16 cellular contexts compared by ENCODE assay signal in genomic region chr17:79996291-79996690, GRCh38. TPM values are rescaled to one million over a fixed set of nuclear protein-coding genes. Genes with fewer than 3 reads are reported as not detected.
DNase-seq lines count a peak whose midpoint lies in the region; ATAC-seq, FAIRE-seq and TF ChIP-seq lines count a peak whose summit lies in the region.
"Had no signal": no experiment of that assay in that cellular context is flagged by ENCODE, and none has a peak within 500 bp of the region (broad histone marks: within the 10 kb centered on the region; RNA-seq: fewer than 3 reads in every experiment).

No MANE protein-coding gene starts in this region.

- H2AFZ ChIP-seq in OCI-LY7 (ENCODE audit: low read length), result peak overlapping the region; percentile 89; the same call in 1 of the 2 replicates
- no peak overlapping the region for H2AFZ ChIP-seq in K562 (ENCODE audit: low read depth, low read length)

- H3K27ac ChIP-seq in OCI-LY7 (ENCODE audit: low read depth, low read length, poor library complexity, severe bottlenecking) (no peak overlapping the region), K562 (ENCODE audit: extremely low read depth, low read depth, low read length) (no peak overlapping the region), thymus (ENCODE audit: low read depth) (peak overlapping the region; percentile 94)
- H3K27ac ChIP-seq: ovary had no signal

- H3K36me3 ChIP-seq in OCI-LY7 (ENCODE audit: insufficient read depth, low read length) (no peaks in the 10 kb centered on the region), K562 (ENCODE audit: control insufficient read depth, insufficient read depth, low read length) (no peaks in the 10 kb centered on the region), thymus (ENCODE audit: control insufficient read depth, insufficient read depth) (no peaks in the 10 kb centered on the region)
- H3K36me3 ChIP-seq: ovary had no signal

- no peak for FAIRE-seq in K562 (lab: Jason Lieb, UNC)
- FAIRE-seq: colon, HepG2 had no signal

- H3K4me3 Mint-ChIP-seq in activated naive CD4-positive, alpha-beta T cell treated with anti-CD3 and anti-CD28 coated beads, Interleukin-2, amount 50 U/mL, for 24 hours, result peak overlapping the region; percentile 42

- H3K4me3 ChIP-seq in OCI-LY7 (ENCODE audit: low read depth, low read length, poor library complexity, severe bottlenecking) (no peak overlapping the region), K562 (no peak overlapping the region), thymus (ENCODE audit: low read length) (no peak overlapping the region)
- H3K4me3 ChIP-seq: left lung, ovary had no signal

- no peaks in the 10 kb centered on the region for H3K36me3 Mint-ChIP-seq in activated naive CD4-positive, alpha-beta T cell treated with anti-CD3 and anti-CD28 coated beads, Interleukin-2, amount 50 U/mL, for 24 hours

- no peak for DNase-seq in activated naive CD4-positive, alpha-beta T cell (lab: John Stamatoyannopoulos, UW)
- DNase-seq in OCI-LY7 (ENCODE audit: low spot score), result no peak
- DNase-seq in K562 (ENCODE audit: extremely low read depth in 1 of 4, low spot score in 3 of 4), result no peak
- DNase-seq in posterior cingulate gyrus, result no peak
- no peak for DNase-seq in LoVo (ENCODE audit: low spot score)
- DNase-seq in NCI-H1417 (lab: John Stamatoyannopoulos, UW), result no peak
- DNase-seq: DMS 273 treated with DMSO at 0.1 percent for 48 hours, NCI-H2029 treated with DMSO at 0.1 percent for 48 hours, NCI-H510A treated with DMSO at 0.1 percent for 48 hours, OCI-M1, ovary had no signal

- H3K27ac Mint-ChIP-seq in activated naive CD4-positive, alpha-beta T cell treated with anti-CD3 and anti-CD28 coated beads, Interleukin-2, amount 50 U/mL, for 24 hours, result peak overlapping the region; percentile 96

- no peak overlapping the region for H3K9ac ChIP-seq in K562 (ENCODE audit: insufficient read depth in 1 of 2, low read depth in 2 of 2, low read length in 2 of 2)

- no peak for TF ChIP-seq POLR2A in K562 (conservative IDR thresholded peaks at IDR 0.05)

- no peaks in the 10 kb centered on the region for H3K9me3 Mint-ChIP-seq in activated naive CD4-positive, alpha-beta T cell treated with anti-CD3 and anti-CD28 coated beads, Interleukin-2, amount 50 U/mL, for 24 hours

- H4K20me1 ChIP-seq in OCI-LY7 (ENCODE audit: insufficient read depth, low read length) (no peaks in the 10 kb centered on the region), K562 (replicated peaks; ENCODE audit: control insufficient read depth, insufficient read depth, low read length) (0 out of 2 replicates have a peak, but pooled peaks cover 1% of the 10 kb centered on the region)

- H3K79me2 ChIP-seq in OCI-LY7 (ENCODE audit: insufficient read depth, low read depth, low read length) (no peaks in the 10 kb centered on the region), K562 (ENCODE audit: control insufficient read depth, insufficient read depth, low read length) (no peaks in the 10 kb centered on the region)

- peaks cover 66% of the 10 kb centered on the region for H3K4me1 Mint-ChIP-seq in activated naive CD4-positive, alpha-beta T cell treated with anti-CD3 and anti-CD28 coated beads, Interleukin-2, amount 50 U/mL, for 24 hours

- POLR2A ChIA-PET in OCI-LY7 (lab: Charles Lee) (no interaction called here), K562 (lab: Yijun Ruan, JAX) (interaction anchor here (0.6 kb wide), 1 partner anchor 274 kb away, joined by 5 read pairs; no protein-coding TSS in a partner anchor)

- no peaks in the 10 kb centered on the region for H3K9me1 ChIP-seq in K562 (ENCODE audit: control insufficient read depth, insufficient read depth, low read length)

- H3K4me2 ChIP-seq in OCI-LY7 (ENCODE audit: low read length) (no peak overlapping the region), K562 (ENCODE audit: insufficient read depth, low read length) (no peak overlapping the region)

- CTCF ChIA-PET in OCI-LY7 (lab: Charles Lee; ENCODE audit: unreplicated experiment) (interaction anchor here (0.5 kb wide), 1 partner anchor 159 kb away, joined by 8 read pairs; no protein-coding TSS in a partner anchor), K562 (lab: Yijun Ruan, JAX; ENCODE audit: low intra/inter-chr PET ratio) (no interaction called here)

- no peaks in the 10 kb centered on the region for H3K9me3 ChIP-seq in OCI-LY7 (ENCODE audit: low read length)
- H3K9me3 ChIP-seq in K562 (replicated peaks; ENCODE audit: control insufficient read depth, insufficient read depth, low read depth, low read length), result 0 out of 2 replicates have a peak, but pooled peaks cover 3% of the 10 kb centered on the region
- H3K9me3 ChIP-seq in thymus (ENCODE audit: control insufficient read depth), result no peaks in the 10 kb centered on the region
- H3K9me3 ChIP-seq: left lung, ovary had no signal

- TF ChIP-seq CTCF in OCI-LY7 (conservative IDR thresholded peaks at IDR 0.05; ENCODE audit: low read length) (no peak), K562 (IDR thresholded peaks at IDR 0.05 in 2 of 3, conservative IDR thresholded peaks at IDR 0.05 in 1 of 3; ENCODE audit: insufficient read depth in 2 of 3, low read depth in 1 of 3, low read length in 3 of 3) (no peak)

- no peak for TF ChIP-seq RAD21 in K562 (CRISPR knock-in tag; conservative IDR thresholded peaks at IDR 0.05 in 1 of 2, IDR thresholded peaks at IDR 0.05 in 1 of 2)

- no peak for ATAC-seq in K562
- ATAC-seq: HepG2 had no signal

- peaks cover 20 to 47% of the 10 kb centered on the region in 2 experiments for H3K27me3 ChIP-seq in K562 (ENCODE audit: control insufficient read depth in 2 of 2, insufficient read depth in 2 of 2, low read length in 2 of 2)
- H3K27me3 ChIP-seq in thymus (ENCODE audit: control insufficient read depth, insufficient read depth), result no peaks in the 10 kb centered on the region
- H3K27me3 ChIP-seq: ovary had no signal

- intact Hi-C loops in OCI-LY7 (cut with micrococcal nuclease; ENCODE audit: unreplicated experiment), result no loop called here
- intact Hi-C loops in K562 (cut with micrococcal nuclease), result no loop called here
- intact Hi-C loops in posterior cingulate gyrus (cut with DNase I), result no loop called here

- H3K27me3 Mint-ChIP-seq in activated naive CD4-positive, alpha-beta T cell treated with anti-CD3 and anti-CD28 coated beads, Interleukin-2, amount 50 U/mL, for 24 hours, result no peaks in the 10 kb centered on the region

- no peaks in the 10 kb centered on the region for H3K9me2 ChIP-seq in OCI-LY7 (ENCODE audit: insufficient read depth, low read length)

- WGBS in K562 (ENCODE audit: insufficient coverage, low coverage, missing lambda C conversion rate), result 4% methylated on average over 12 of the region's 12 CpGs
- 76% methylated on average over 12 of the region's 12 CpGs for WGBS in thymus

- H3K4me1 ChIP-seq in OCI-LY7 (ENCODE audit: insufficient read depth, low read length, poor library complexity, severe bottlenecking) (peaks cover 28% of the 10 kb centered on the region), K562 (replicated peaks in 1 of 2; ENCODE audit: control insufficient read depth in 2 of 2, insufficient read depth in 2 of 2, low read length in 2 of 2) (peaks cover 16 to 22% of the 10 kb centered on the region in 2 experiments), thymus (ENCODE audit: control insufficient read depth, insufficient read depth, low read length) (peaks cover 29% of the 10 kb centered on the region)

- no peak for TF ChIP-seq EP300 in K562 (IDR thresholded peaks at IDR 0.05; ENCODE audit: low read length)

- BruUV-seq in OCI-LY7 (replicated peaks; lab: Mats Ljungman, UMichigan), result no TSS peak
- BruUV-seq in K562 (replicated peaks; lab: Mats Ljungman, UMichigan), result no TSS peak

- in situ Hi-C loops in K562 (cut with MboI), result no loop called here

RNA-seq across cellular contexts. Expression of gene TBC1D16, which starts 39.4 kb away (rescaled TPM):
- 0.38 and 0.41 TPM in 2 replicates for total RNA-seq in OCI-LY7 (2014; rRNA removed; shearing (Covaris generic))
- total RNA-seq in OCI-LY7 (2022) (0.63 and 0.74 TPM in 2 replicates), K562 (2014; rRNA removed) (0.45 TPM in 1 of 2 replicates, not detected in the other), K562 (2014; rRNA removed; fragmentation: Illumina TruSeq; extraction: Trizol) (0.04 TPM in 1 of 2 replicates, not detected in the other), K562 (2015; rRNA removed; fragmentation: Illumina TruSeq; extraction: Trizol) (0.04 TPM in 2 replicates), K562 (2021) (0.20 TPM in 2 replicates)
- 0.05 and 0.69 TPM in 2 replicates for total RNA-seq in K562 (2011; cell fraction: chromatin; rRNA removed; ENCODE audit: low replicate concordance)
- 0.13 and 0.33 TPM in 2 replicates for total RNA-seq in K562 (2011; cell fraction: nucleolus; rRNA removed)
- total RNA-seq in K562 (2011; cell fraction: nucleoplasm; rRNA removed), result 0.07 and 0.69 TPM in 2 replicates
- polyA plus RNA-seq in K562 (2011; rRNA removed) (0.08 and 0.10 TPM in 2 replicates), K562 (2014; fragmentation: Illumina TruSeq; extraction: Trizol) (0.01 and 0.11 TPM in 2 replicates), K562 (2014; fragmentation: Nextera tagmentation; extraction: Ambion mirVana) (under 1 TPM; 0.01 TPM), K562 (2014; rRNA removed) (0.01 and 0.03 TPM in 2 replicates), thymus (4.2 TPM)
- polyA plus RNA-seq in K562 (2011; cell fraction: cytosol; rRNA removed), result 0.01 and 0.07 TPM in 2 replicates
- 0.03 and 0.06 TPM in 2 replicates for polyA plus RNA-seq in K562 (2011; cell fraction: nucleus; rRNA removed)
- polyA plus RNA-seq in K562 (2012), result 0.10 and 0.24 TPM in 2 replicates
- 0.07 and 0.12 TPM in 2 replicates for polyA minus RNA-seq in K562 (2011; rRNA and poly(A)+ RNA removed)
- not detected in 2 replicates for polyA minus RNA-seq in K562 (2011; cell fraction: cytosol; rRNA and poly(A)+ RNA removed)
- polyA minus RNA-seq in K562 (2011; cell fraction: nucleus; rRNA and poly(A)+ RNA removed), result 0.11 and 0.13 TPM in 2 replicates

RNA-seq across cellular contexts. Expression of gene CCDC40, which starts 40.2 kb away (rescaled TPM):
- not detected in 2 replicates for total RNA-seq in OCI-LY7 (2014; rRNA removed; shearing (Covaris generic))
- total RNA-seq in OCI-LY7 (2022) (not detected in 2 replicates), K562 (2014; rRNA removed) (not detected in 2 replicates), K562 (2014; rRNA removed; fragmentation: Illumina TruSeq; extraction: Trizol) (not detected in 2 replicates), K562 (2015; rRNA removed; fragmentation: Illumina TruSeq; extraction: Trizol) (not detected in 2 replicates), K562 (2021) (0.33 TPM in 1 of 2 replicates, not detected in the other)
- 0.30 TPM in 1 of 2 replicates, not detected in the other for total RNA-seq in K562 (2011; cell fraction: chromatin; rRNA removed; ENCODE audit: low replicate concordance)
- not detected in 2 replicates for total RNA-seq in K562 (2011; cell fraction: nucleolus; rRNA removed)
- total RNA-seq in K562 (2011; cell fraction: nucleoplasm; rRNA removed), result not detected in 2 replicates
- polyA plus RNA-seq in K562 (2011; rRNA removed) (0.07 TPM in 1 of 2 replicates, not detected in the other), K562 (2014; fragmentation: Illumina TruSeq; extraction: Trizol) (not detected in 2 replicates), K562 (2014; fragmentation: Nextera tagmentation; extraction: Ambion mirVana) (not detected), K562 (2014; rRNA removed) (not detected in 2 replicates), thymus (1.5 TPM)
- polyA plus RNA-seq in K562 (2011; cell fraction: cytosol; rRNA removed), result not detected in 2 replicates
- not detected in 2 replicates for polyA plus RNA-seq in K562 (2011; cell fraction: nucleus; rRNA removed)
- 0.05 TPM in 1 of 2 replicates, not detected in the other for polyA plus RNA-seq in K562 (2012)
- polyA minus RNA-seq in K562 (2011; rRNA and poly(A)+ RNA removed), result not detected in 2 replicates
- polyA minus RNA-seq in K562 (2011; cell fraction: cytosol; rRNA and poly(A)+ RNA removed), result not detected in 2 replicates
- not detected in 2 replicates for polyA minus RNA-seq in K562 (2011; cell fraction: nucleus; rRNA and poly(A)+ RNA removed)
